23 cellular contexts compared by ENCODE assay signal in the genomic region with DNA sequence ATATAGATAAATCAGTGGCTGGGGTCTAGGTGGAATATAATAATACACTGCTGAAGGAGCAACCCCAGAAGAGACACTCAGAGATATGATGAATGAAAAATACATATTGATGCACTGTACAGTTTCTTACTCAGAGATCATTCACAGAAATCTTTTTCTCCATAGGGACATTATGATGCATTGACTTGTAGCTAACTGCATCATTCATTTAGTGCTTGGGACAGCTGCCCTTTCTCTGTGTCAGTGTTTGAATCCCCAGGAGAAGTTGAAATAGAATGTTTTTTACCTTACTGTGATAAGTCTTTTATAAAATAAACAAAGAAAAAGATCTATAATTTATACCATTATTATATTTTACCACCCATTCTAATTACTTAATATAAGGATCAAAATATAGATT.
"Had no signal": no experiment of that assay in that cellular context is flagged by ENCODE, and none has a peak within 500 bp of the region (broad histone marks: within the 10 kb centered on the region; RNA-seq: fewer than 3 reads in every experiment).

No MANE protein-coding gene starts in this region.

- H3K4me1 ChIP-seq: esophagus muscularis mucosa, gastrocnemius medialis, prostate gland, right atrium auricular region, stomach, thyroid gland, vagina had no signal

- ATAC-seq: gastrocnemius medialis; left lobe of liver; mucosa of descending colon; natural killer cell treated with Interleukin-12 subunit alpha and Interleukin-12 subunit beta and Interleukin-15 and Interleukin-18, amount 100 ng/mL, for 72 hours; stimulated activated effector memory CD8-positive, alpha-beta T cell treated with anti-CD3 and anti-CD28 coated beads, Interleukin-12 subunit alpha, Interleukin-12 subunit beta, amount 100 ng/mL, for 72 hours had no signal

- H3K27ac ChIP-seq: coronary artery, esophagus muscularis mucosa, gastrocnemius medialis, hepatocyte, neutrophil, prostate gland, right atrium auricular region, stomach, thyroid gland, vagina had no signal

- H3K36me3 ChIP-seq: esophagus muscularis mucosa, gastrocnemius medialis, heart left ventricle, neutrophil, prostate gland, right atrium auricular region, stomach, thyroid gland, vagina had no signal

- H3K79me2 ChIP-seq: hepatocyte had no signal

- H2AFZ ChIP-seq: hepatocyte had no signal

- H3K4me3 ChIP-seq: coronary artery, esophagus muscularis mucosa, gastrocnemius medialis, heart left ventricle, hepatocyte, lung, mucosa of descending colon, prostate gland, right atrium auricular region, stomach, thyroid gland, vagina had no signal

- DNase-seq: dermis blood vessel endothelial cell; effector memory CD4-positive, alpha-beta T cell; gastrocnemius medialis; heart left ventricle; kidney; mucosa of descending colon; naive B cell; stimulated activated CD4-positive, alpha-beta T cell treated with anti-CD3 and anti-CD28 coated beads, Interleukin-2, amount 100 ng/mL, for 24 hours; stimulated activated CD4-positive, alpha-beta T cell treated with anti-CD3 and anti-CD28 coated beads, Interleukin-4, amount 100 ng/mL, for 24 hours; stimulated activated naive CD4-positive, alpha-beta T cell treated with Interleukin-2 at 50 U/mL for 16 hours; stomach; thyroid gland had no signal

- H3K27me3 ChIP-seq: esophagus muscularis mucosa, gastrocnemius medialis, heart left ventricle, hepatocyte, neutrophil, right atrium auricular region, stomach, thyroid gland, vagina had no signal

- H3K9me3 ChIP-seq: esophagus muscularis mucosa, gastrocnemius medialis, neutrophil, prostate gland, right atrium auricular region, stomach, thyroid gland, vagina had no signal

- H3K4me2 ChIP-seq: hepatocyte had no signal
